Comparison of ENCODE assay signal across 22 cellular contexts in genomic region chr1:93546162-93546863, GRCh38.
DNase-seq lines count a peak whose midpoint lies in the region; ATAC-seq and TF ChIP-seq lines count a peak whose summit lies in the region.
"Had no signal": no experiment of that assay in that cellular context is flagged by ENCODE, and none has a peak within 500 bp of the region (broad histone marks: within the 10 kb centered on the region; RNA-seq: fewer than 3 reads in every experiment).

No MANE protein-coding gene starts in this region.

- ATAC-seq in mucosa of descending colon (peak; percentile 29), HG03521 (IDR thresholded peaks at IDR 0.05; ENCODE audit: unreplicated experiment) (no peak)
- ATAC-seq: GM12878 had no signal

- H3K4me3 Mint-ChIP-seq in endothelial cell (ENCODE audit: unreplicated experiment) (no peak overlapping the region), CD14-positive monocyte (no peak overlapping the region)
- H3K4me3 Mint-ChIP-seq: B cell; CD4-positive, alpha-beta T cell; CD8-positive, alpha-beta memory T cell had no signal

- no peak for TF ChIP-seq CTCF in HEK293 (tag by site-specific recombination; IDR thresholded peaks at IDR 0.05)
- TF ChIP-seq CTCF in endothelial cell (IDR thresholded peaks at IDR 0.05; ENCODE audit: unreplicated experiment) = no peak
- no peak for TF ChIP-seq CTCF in mucosa of descending colon (IDR thresholded peaks at IDR 0.05)
- no peak for TF ChIP-seq CTCF in CD14-positive monocyte (IDR thresholded peaks at IDR 0.05)

- H3K27me3 Mint-ChIP-seq in endothelial cell (ENCODE audit: unreplicated experiment) (no peaks in the 10 kb centered on the region), CD14-positive monocyte (ENCODE audit: low read depth in 3 of 3) (peaks cover 0 to 2% (median 0%) of the 10 kb centered on the region in 3 donors)
- H3K27me3 Mint-ChIP-seq: B cell; CD4-positive, alpha-beta T cell had no signal

- H3K27ac Mint-ChIP-seq in endothelial cell (ENCODE audit: unreplicated experiment) (peak overlapping the region; percentile 7), CD14-positive monocyte (no peak overlapping the region)
- H3K27ac Mint-ChIP-seq: B cell; CD4-positive, alpha-beta T cell; CD8-positive, alpha-beta memory T cell had no signal

- H3K36me3 Mint-ChIP-seq in endothelial cell (ENCODE audit: low read depth, unreplicated experiment) (peaks cover 21% of the 10 kb centered on the region), CD14-positive monocyte (peaks cover 0 to 4% of the 10 kb centered on the region in 2 donors)
- H3K36me3 Mint-ChIP-seq: CD8-positive, alpha-beta memory T cell had no signal

- DNase-seq in endothelial cell (ENCODE audit: low spot score) = no peak
- DNase-seq in mucosa of descending colon = no peak
- DNase-seq in putamen (ENCODE audit: low spot score) = peak; percentile 80
- no peak for DNase-seq in dermis blood vessel endothelial cell
- no peak for DNase-seq in CD14-positive monocyte (ENCODE audit: low spot score)
- DNase-seq in T1000 (lab: John Stamatoyannopoulos, UW) = no peak
- DNase-seq: CD4-positive, alpha-beta T cell; CD8-positive, alpha-beta memory T cell; DMS 273 treated with DMSO at 0.1 percent for 48 hours; DMS79; EL; GDM1; GM23248; H7; HCEC 1CT had no signal

- CTCF ChIA-PET in HEK293 (lab: Yijun Ruan, JAX) = interaction anchor here (1.1 kb wide), 1 partner anchor 24 kb away, joined by 4 read pairs; no protein-coding TSS in a partner anchor

- H3K36me3 ChIP-seq in HEK293 (ENCODE audit: control insufficient read depth in 2 of 2, insufficient read depth in 1 of 2, low read length in 2 of 2) = peaks cover 0 to 29% of the 10 kb centered on the region in 2 experiments; a peak in 2 of 3 replicates
- no peaks in the 10 kb centered on the region for H3K36me3 ChIP-seq in mucosa of descending colon (ENCODE audit: low read depth)

- intact Hi-C loops in mucosa of descending colon (cut with DNase I, micrococcal nuclease) (no loop called here), CD14-positive monocyte (cut with micrococcal nuclease) (no loop called here)

- no peaks in the 10 kb centered on the region for H3K9me3 Mint-ChIP-seq in endothelial cell (ENCODE audit: unreplicated experiment)
- H3K9me3 Mint-ChIP-seq in CD14-positive monocyte = no peaks in the 10 kb centered on the region
- H3K9me3 Mint-ChIP-seq: CD4-positive, alpha-beta T cell; CD8-positive, alpha-beta memory T cell had no signal

- peaks cover 8% of the 10 kb centered on the region for H3K4me1 Mint-ChIP-seq in endothelial cell (ENCODE audit: unreplicated experiment)
- peaks cover 13% of the 10 kb centered on the region for H3K4me1 Mint-ChIP-seq in CD14-positive monocyte
- H3K4me1 Mint-ChIP-seq: B cell; CD8-positive, alpha-beta memory T cell had no signal

- H3K27ac ChIP-seq in HEK293 (ENCODE audit: extremely low read depth, low read depth, low read length) = no peak overlapping the region
- H3K27ac ChIP-seq: 22Rv1, BLaER1, C4-2B, GM23248 had no signal

- H3K9me3 ChIP-seq in HEK293 (ENCODE audit: control insufficient read depth, insufficient read depth, low read depth, low read length) = no peaks in the 10 kb centered on the region
- H3K9me3 ChIP-seq in mucosa of descending colon = no peaks in the 10 kb centered on the region
- H3K9me3 ChIP-seq: BLaER1 had no signal

- H3K4me1 ChIP-seq in HEK293 (ENCODE audit: control insufficient read depth, insufficient read depth, low read length) = no peaks in the 10 kb centered on the region
- no peaks in the 10 kb centered on the region for H3K4me1 ChIP-seq in mucosa of descending colon (ENCODE audit: low read depth)
- H3K4me1 ChIP-seq: BLaER1 had no signal

- POLR2A ChIA-PET in HEK293 (lab: Yijun Ruan, JAX) = no interaction called here

- H3K4me3 ChIP-seq in HEK293 (ENCODE audit: low read depth, low read length) (no peak overlapping the region), mucosa of descending colon (no peak overlapping the region)
- H3K4me3 ChIP-seq: BLaER1, GM12878, GM23248 had no signal

TF ChIP-seq in HEK293, 187 proteins besides CTCF, POLR2A, EP300 and RAD21:
- TF ChIP-seq ZFHX2 (tag by site-specific recombination; conservative IDR thresholded peaks at IDR 0.05) (peak; percentile 57), ZBTB17 (tag by site-specific recombination; IDR thresholded peaks at IDR 0.05) (peak; percentile 89), ZNF747 (tag by site-specific recombination; IDR thresholded peaks at IDR 0.05) (no peak), EGR2 (tag by site-specific recombination; IDR thresholded peaks at IDR 0.05; ENCODE audit: low read depth) (peak; percentile 50)
